In the genomic region with DNA sequence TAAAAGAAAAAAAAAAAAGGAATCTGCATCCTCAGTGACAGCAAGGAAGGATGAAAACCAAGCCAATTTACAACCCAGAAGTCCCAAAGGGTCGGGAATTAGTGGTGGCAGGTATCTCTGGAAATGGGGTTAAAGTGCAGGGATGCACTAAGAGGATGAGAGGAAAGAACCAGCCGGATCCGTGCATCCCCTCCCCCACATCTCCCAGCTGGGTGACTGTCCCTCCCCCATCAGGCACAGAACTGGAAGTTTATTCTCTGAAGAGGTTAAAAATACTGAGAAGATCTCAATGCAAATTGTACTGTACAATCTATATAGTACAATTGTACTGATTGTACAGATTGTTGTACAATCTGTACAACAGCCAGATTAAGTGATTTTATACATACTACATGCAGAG, we compare ENCODE assay signal across 12 cellular contexts. TPM values are rescaled to one million over a fixed set of nuclear protein-coding genes. Genes with fewer than 3 reads are reported as not detected.
A peak's percentile ranks its signal among the peaks of the same experiment; 100 is the strongest.
DNase-seq lines count a peak whose midpoint lies in the region; ATAC-seq and TF ChIP-seq lines count a peak whose summit lies in the region.
"Had no signal": no experiment of that assay in that cellular context is flagged by ENCODE, and none has a peak within 500 bp of the region (broad histone marks: within the 10 kb centered on the region; RNA-seq: fewer than 3 reads in every experiment).

No MANE protein-coding gene starts in this region.

- no peak for TF ChIP-seq CTCF in right atrium auricular region (IDR thresholded peaks at IDR 0.05)

- H3K4me1 ChIP-seq in right atrium auricular region: peaks cover 0 to 14% of the 10 kb centered on the region in 2 donors
- H3K4me1 ChIP-seq: A549 had no signal

- no peaks in the 10 kb centered on the region for H3K9me3 ChIP-seq in right atrium auricular region
- H3K9me3 ChIP-seq: A549 had no signal

- H3K27me3 ChIP-seq in right atrium auricular region: no peaks in the 10 kb centered on the region

- H3K27ac ChIP-seq in caudate nucleus (ENCODE audit: low read depth, low read length): peak overlapping the region; percentile 83
- H3K27ac ChIP-seq in temporal lobe (ENCODE audit: low read depth, low read length): peak overlapping the region; percentile 96
- H3K27ac ChIP-seq in right atrium auricular region: no peak overlapping the region
- H3K27ac ChIP-seq: A549 had no signal

- H3K4me3 ChIP-seq in right atrium auricular region: no peak overlapping the region
- H3K4me3 ChIP-seq: A549 had no signal

- no peaks in the 10 kb centered on the region for H3K36me3 ChIP-seq in right atrium auricular region

- no peak for ATAC-seq in HG03175 (IDR thresholded peaks at IDR 0.05; ENCODE audit: unreplicated experiment)
- ATAC-seq: A549 had no signal

- DNase-seq in NCI-H82 (lab: John Stamatoyannopoulos, UW) (peak; percentile 71), caudate nucleus (lab: John Stamatoyannopoulos, UW) (no peak), mesenteric fat pad (ENCODE audit: low spot score) (peak; percentile 4), dedifferentiated amniotic fluid mesenchymal stem cell (ENCODE audit: extremely low spot score) (no peak), right atrium auricular region (ENCODE audit: low spot score) (no peak)
- DNase-seq: CD4-positive, CD25-positive, alpha-beta regulatory T cell; DMS53; HCEC 1CT; HFFc6 had no signal

RNA-seq across cellular contexts. Expression of a gene that starts 15.4 kb away (rescaled TPM):
- total RNA-seq in mesenteric fat pad (47.4 TPM), temporal lobe (0.98 TPM), right atrium auricular region (1 to 10 TPM; 3.4 to 4.0 TPM)

Comparison
In these comparisons a context has a peak if more than half of its experiments do, and no peak if none do; other contexts are left out.
1. DNase-seq: peak in NCI-H82 (single experiment) and mesenteric fat pad (single experiment); none in caudate nucleus (0 of 61), dedifferentiated amniotic fluid mesenchymal stem cell (single experiment) and right atrium auricular region (single experiment).
2. H3K27ac ChIP-seq: peak in caudate nucleus (single experiment) and temporal lobe (single experiment); none in right atrium auricular region (0 of 2).